8 cellular contexts compared by ENCODE assay signal in the genomic region with DNA sequence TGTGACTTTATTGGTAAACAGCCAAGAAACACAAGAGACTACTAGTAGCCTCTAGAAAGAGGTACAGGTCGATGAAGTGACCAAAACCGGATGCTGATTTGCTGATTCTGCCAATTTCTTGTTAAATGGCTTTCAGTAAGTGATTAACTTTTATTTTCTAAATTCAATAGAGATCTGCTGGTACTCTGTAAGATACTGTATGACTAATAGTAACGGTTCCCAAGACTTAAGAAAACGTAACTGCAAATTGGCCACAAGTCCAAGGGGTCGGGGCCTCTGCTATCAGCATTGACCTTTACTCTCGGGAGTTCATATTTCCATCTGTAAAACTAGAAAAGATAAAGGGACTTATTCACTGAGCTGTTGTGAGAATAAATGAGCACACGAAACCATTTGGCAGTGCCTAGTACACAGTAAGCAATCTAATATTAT. TPM values are rescaled to one million over a fixed set of nuclear protein-coding genes. Genes with fewer than 3 reads are reported as not detected.
A peak's percentile ranks its signal among the peaks of the same experiment; 100 is the strongest.
DNase-seq lines count a peak whose midpoint lies in the region; ATAC-seq and TF ChIP-seq lines count a peak whose summit lies in the region.

No MANE protein-coding gene starts in this region.

- peaks cover 28% of the 10 kb centered on the region for H3K4me1 ChIP-seq in DND-41 (ENCODE audit: insufficient read depth, low read length)

- peaks cover under 1% of the 10 kb centered on the region; the same call in 1 of the 2 replicates for H4K20me1 ChIP-seq in DND-41 (ENCODE audit: insufficient read depth, low read length)

- peak overlapping the region; percentile 66 for H3K27ac Mint-ChIP-seq in activated CD8-positive, alpha-beta T cell treated with anti-CD3 and anti-CD28 coated beads for 36 hours
- no peak overlapping the region for H3K27ac Mint-ChIP-seq in mesothelial cell of epicardium

- peaks cover 2% of the 10 kb centered on the region for H3K9me3 Mint-ChIP-seq in activated CD8-positive, alpha-beta T cell treated with anti-CD3 and anti-CD28 coated beads for 36 hours
- peaks cover 9% of the 10 kb centered on the region for H3K9me3 Mint-ChIP-seq in mesothelial cell of epicardium

- H3K36me3 Mint-ChIP-seq in activated CD8-positive, alpha-beta T cell treated with anti-CD3 and anti-CD28 coated beads for 36 hours (ENCODE audit: low read depth) = peaks cover 24% of the 10 kb centered on the region
- H3K36me3 Mint-ChIP-seq in mesothelial cell of epicardium = peaks cover 18% of the 10 kb centered on the region

- DNase-seq in DND-41 = no peak
- DNase-seq in activated CD8-positive, alpha-beta T cell treated with anti-CD3 and anti-CD28 coated beads for 36 hours = peak; percentile 20
- DNase-seq in mesothelial cell of epicardium (ENCODE audit: low spot score in 2 of 2, unreplicated experiment in 2 of 2) = no peak
- no peak for DNase-seq in NCI-H1417 treated with DMSO at 0.1 percent for 48 hours (lab: John Stamatoyannopoulos, UW)
- DNase-seq in activated CD8-positive, alpha-beta memory T cell treated with anti-CD3 and anti-CD28 coated beads for 24 hours = no peak
- DNase-seq in NCI-H2171 (lab: John Stamatoyannopoulos, UW) = no peak
- no peak for DNase-seq in SIG-M5 (lab: John Stamatoyannopoulos, UW)

- intact Hi-C loops in activated CD8-positive, alpha-beta T cell treated with anti-CD3 and anti-CD28 coated beads for 36 hours (cut with micrococcal nuclease) = no loop called here

- no peak for TF ChIP-seq CTCF in DND-41 (IDR thresholded peaks at IDR 0.05; ENCODE audit: borderline replicate concordance, extremely low read depth, low read length, poor library complexity, severe bottlenecking)
- no peak for TF ChIP-seq CTCF in activated CD8-positive, alpha-beta T cell treated with anti-CD3 and anti-CD28 coated beads for 36 hours (IDR thresholded peaks at IDR 0.05)
- TF ChIP-seq CTCF in mesothelial cell of epicardium (IDR thresholded peaks at IDR 0.05; ENCODE audit: unreplicated experiment) = no peak

- peaks cover 50% of the 10 kb centered on the region for H3K4me1 Mint-ChIP-seq in activated CD8-positive, alpha-beta T cell treated with anti-CD3 and anti-CD28 coated beads for 36 hours (ENCODE audit: low read depth)
- peaks cover 36% of the 10 kb centered on the region for H3K4me1 Mint-ChIP-seq in mesothelial cell of epicardium

- POLR2A ChIA-PET in activated CD8-positive, alpha-beta T cell treated with anti-CD3 and anti-CD28 coated beads for 36 hours (lab: Charles Lee) = interaction anchor here (0.8 to 2.9 kb wide), 2 partner anchors 9 to 18 kb away, joined by 3 to 13 read pairs; no protein-coding TSS in a partner anchor

- peaks cover 55% of the 10 kb centered on the region for H3K79me2 ChIP-seq in DND-41 (ENCODE audit: insufficient read depth, low read length)

- CTCF ChIA-PET in activated CD8-positive, alpha-beta T cell treated with anti-CD3 and anti-CD28 coated beads for 36 hours (lab: Charles Lee) = interaction anchor here (1.1 to 6.0 kb wide), 6 partner anchors 11 to 153 kb away, joined by 3 to 83 read pairs (median 22); no protein-coding TSS in a partner anchor

- peaks cover 9% of the 10 kb centered on the region; the same call in 1 of the 2 replicates for H3K36me3 ChIP-seq in DND-41 (ENCODE audit: insufficient read depth, low read length)

- no peaks in the 10 kb centered on the region for H3K27me3 ChIP-seq in DND-41 (ENCODE audit: insufficient read depth, low read length, poor library complexity)

- H3K9me3 ChIP-seq in DND-41 (ENCODE audit: insufficient read depth, low read length, severe bottlenecking) = no peaks in the 10 kb centered on the region

- H2AFZ ChIP-seq in DND-41 (ENCODE audit: low read depth, low read length) = no peak overlapping the region

- no peak overlapping the region for H3K27ac ChIP-seq in DND-41 (ENCODE audit: low read length)

- H3K9ac ChIP-seq in DND-41 (ENCODE audit: low read depth, low read length) = no peak overlapping the region

- H3K4me3 ChIP-seq in DND-41 (ENCODE audit: low read depth in 1 of 2, low read length in 2 of 2) = peak overlapping the region in 1 of 2 experiments; percentile 10; a peak in 1 of 4 replicates

- peak overlapping the region; percentile 78; the same call in 1 of the 2 replicates for H3K4me2 ChIP-seq in DND-41 (ENCODE audit: insufficient read depth, low read length)

- H3K27me3 Mint-ChIP-seq in activated CD8-positive, alpha-beta T cell treated with anti-CD3 and anti-CD28 coated beads for 36 hours = no peaks in the 10 kb centered on the region
- no peaks in the 10 kb centered on the region for H3K27me3 Mint-ChIP-seq in mesothelial cell of epicardium (ENCODE audit: low read depth)

- no peak for ATAC-seq in DND-41 (ENCODE audit: insufficient read depth, low read depth)
- peak; percentile 13 for ATAC-seq in HG02798 (IDR thresholded peaks at IDR 0.05; ENCODE audit: poor library complexity, unreplicated experiment)
- no peak for ATAC-seq in activated CD8-positive, alpha-beta T cell treated with anti-CD3 and anti-CD28 coated beads for 36 hours

- peak overlapping the region; percentile 52 for H3K4me3 Mint-ChIP-seq in activated CD8-positive, alpha-beta T cell treated with anti-CD3 and anti-CD28 coated beads for 36 hours
- H3K4me3 Mint-ChIP-seq in mesothelial cell of epicardium = peak overlapping the region; percentile 58

RNA-seq across cellular contexts. Expression of a gene that starts 1.4 kb away (rescaled TPM):
- 10 to 100 TPM; 18.6 to 19.1 TPM for total RNA-seq in activated CD8-positive, alpha-beta T cell treated with anti-CD3 and anti-CD28 coated beads for 36 hours
- total RNA-seq in mesothelial cell of epicardium = 76.4 to 82.7 TPM (median 78.2 TPM) in 3 replicates
